ENCODE assay signal across 8 cellular contexts in genomic region chr20:34363062-34364012, GRCh38. TPM values are rescaled to one million over a fixed set of nuclear protein-coding genes. Genes with fewer than 3 reads are reported as not detected.
DNase-seq lines count a peak whose midpoint lies in the region; TF ChIP-seq lines count a peak whose summit lies in the region.

Gene ITCH, plus strand, starts transcription at chr20:34363273. Its CDS starts 30,539 bp downstream, at chr20:34393812.

- peaks cover 39% of the 10 kb centered on the region for H3K4me1 ChIP-seq in suprapubic skin

- peak within 1 kb of the TSS; percentile 95 for H3K27ac ChIP-seq in suprapubic skin

- H3K9me3 Mint-ChIP-seq in activated naive CD4-positive, alpha-beta T cell treated with anti-CD3 and anti-CD28 coated beads, Interleukin-2, amount 10 ng/mL, durations not matched to agents 7 days and 5 days, result no peaks in the 10 kb centered on the region

- H3K36me3 Mint-ChIP-seq in activated naive CD4-positive, alpha-beta T cell treated with anti-CD3 and anti-CD28 coated beads, Interleukin-2, amount 10 ng/mL, durations not matched to agents 7 days and 5 days, result peaks cover 21% of the 10 kb centered on the region

- H3K27me3 Mint-ChIP-seq in activated naive CD4-positive, alpha-beta T cell treated with anti-CD3 and anti-CD28 coated beads, Interleukin-2, amount 10 ng/mL, durations not matched to agents 7 days and 5 days, result peaks cover 9% of the 10 kb centered on the region

- TF ChIP-seq EP300 in suprapubic skin (IDR thresholded peaks at IDR 0.05), result no peak

- H3K4me3 ChIP-seq in HFF-Myc (replicated peaks; ENCODE audit: low read depth, low read length) (peak within 1 kb of the TSS; percentile 86), suprapubic skin (peak within 1 kb of the TSS; percentile 96)

- no peaks in the 10 kb centered on the region for H3K36me3 ChIP-seq in suprapubic skin

- H3K4me1 Mint-ChIP-seq in activated naive CD4-positive, alpha-beta T cell treated with anti-CD3 and anti-CD28 coated beads, Interleukin-2, amount 10 ng/mL, durations not matched to agents 7 days and 5 days, result peaks cover 50% of the 10 kb centered on the region

- peak within 1 kb of the TSS; percentile 97 for H3K27ac Mint-ChIP-seq in activated naive CD4-positive, alpha-beta T cell treated with anti-CD3 and anti-CD28 coated beads, Interleukin-2, amount 10 ng/mL, durations not matched to agents 7 days and 5 days

- 0% methylated on average over 56 of the region's 92 CpGs for WGBS in suprapubic skin

- peak within 1 kb of the TSS; percentile 97 for H3K4me3 Mint-ChIP-seq in activated naive CD4-positive, alpha-beta T cell treated with anti-CD3 and anti-CD28 coated beads, Interleukin-2, amount 10 ng/mL, durations not matched to agents 7 days and 5 days

- DNase-seq in GM03348 (ENCODE audit: low spot score), result peak; percentile 98
- peak; percentile 81 for DNase-seq in HFF-Myc (ENCODE audit: extremely low read depth, low read depth)
- peak; percentile 95 for DNase-seq in NAMALWA (ENCODE audit: low spot score)
- peak; percentile 96 for DNase-seq in SK-N-DZ (ENCODE audit: low spot score)
- DNase-seq in activated naive CD4-positive, alpha-beta T cell treated with anti-CD3 and anti-CD28 coated beads, Interleukin-2, amount 10 ng/mL, durations not matched to agents 7 days and 5 days, result peak; percentile 95
- DNase-seq in germinal center (ENCODE audit: low spot score), result peak; percentile 95
- peak; percentile 50 to 97 (median 92) for DNase-seq in nucleus accumbens (lab: John Stamatoyannopoulos, UW)
- peak; percentile 97 to 98 for DNase-seq in suprapubic skin (ENCODE audit: low spot score in 2 of 2)

- CTCF ChIA-PET in activated naive CD4-positive, alpha-beta T cell treated with anti-CD3 and anti-CD28 coated beads, Interleukin-2, amount 10 ng/mL, durations not matched to agents 7 days and 5 days (lab: Charles Lee), result interaction anchor here (0.6 to 3.2 kb wide), 2 partner anchors 49 to 50 kb away, joined by 3 to 13 read pairs; no protein-coding TSS in a partner anchor

- TF ChIP-seq CTCF in HFF-Myc (IDR thresholded peaks at IDR 0.05; ENCODE audit: low read depth, low read length, missing control alignments), result no peak
- no peak for TF ChIP-seq CTCF in suprapubic skin (IDR thresholded peaks at IDR 0.05)

- TF ChIP-seq POLR2A in suprapubic skin (IDR thresholded peaks at IDR 0.05), result peak; percentile 76 to 92

- no peaks in the 10 kb centered on the region for H3K27me3 ChIP-seq in suprapubic skin

- no peaks in the 10 kb centered on the region for H3K9me3 ChIP-seq in suprapubic skin

RNA-seq across cellular contexts. Expression of gene ITCH, which starts in this region (rescaled TPM):
- 27.7 and 36.2 TPM in 2 replicates for polyA plus RNA-seq in SK-N-DZ (2014; cell fraction: cytosol; rRNA removed)
- 24.4 and 26.2 TPM in 2 replicates for polyA plus RNA-seq in SK-N-DZ (2014; cell fraction: nucleus; rRNA removed)
- total RNA-seq in suprapubic skin, result 10 to 100 TPM; 37.4 to 48.4 (median 43.4) TPM

Comparison
In these comparisons a context has a peak if more than half of its experiments do, and no peak if none do; other contexts are left out.
1. Peak in every context shown above with its lines: DNase-seq, H3K4me3 ChIP-seq and H3K27ac ChIP-seq.